In genomic region chr1:222127526-222128152, GRCh38 we compare ENCODE assay signal across 21 cellular contexts.
A peak's percentile ranks its signal among the peaks of the same experiment; 100 is the strongest.
DNase-seq lines count a peak whose midpoint lies in the region; FAIRE-seq and TF ChIP-seq lines count a peak whose summit lies in the region.
"Had no signal": no experiment of that assay in that cellular context is flagged by ENCODE, and none has a peak within 500 bp of the region (broad histone marks: within the 10 kb centered on the region; RNA-seq: fewer than 3 reads in every experiment).

No MANE protein-coding gene starts in this region.

- H3K36me3 ChIP-seq in bronchial epithelial cell (ENCODE audit: control insufficient read depth, insufficient read depth, low read length): no peaks in the 10 kb centered on the region
- H3K36me3 ChIP-seq in mesendoderm (ENCODE audit: control insufficient read depth, insufficient read depth, low read length): no peaks in the 10 kb centered on the region
- H3K36me3 ChIP-seq in OCI-LY7 (ENCODE audit: insufficient read depth, low read length): no peaks in the 10 kb centered on the region
- H3K36me3 ChIP-seq: Peyer's patch, SJCRH30 had no signal

- H3K79me2 ChIP-seq in mesendoderm (ENCODE audit: control insufficient read depth, insufficient read depth, low read length) (no peaks in the 10 kb centered on the region), OCI-LY7 (ENCODE audit: insufficient read depth, low read depth, low read length) (no peaks in the 10 kb centered on the region)

- H4K20me1 ChIP-seq in OCI-LY7 (ENCODE audit: insufficient read depth, low read length): no peaks in the 10 kb centered on the region

- H3K4me2 ChIP-seq in mesendoderm (ENCODE audit: low read length) (no peak overlapping the region), OCI-LY7 (ENCODE audit: low read length) (no peak overlapping the region)

- peak; percentile 66 for FAIRE-seq in bronchial epithelial cell (lab: Jason Lieb, UNC)
- FAIRE-seq: GM12878, HepG2 had no signal

- H3K4me3 ChIP-seq in bronchial epithelial cell (ENCODE audit: low read depth, low read length) (no peak overlapping the region), mesendoderm (ENCODE audit: low read length) (no peak overlapping the region), OCI-LY7 (ENCODE audit: low read depth, low read length, poor library complexity, severe bottlenecking) (no peak overlapping the region)
- H3K4me3 ChIP-seq: GM12878, Peyer's patch, SJCRH30 had no signal

- H3K9me3 ChIP-seq in OCI-LY7 (ENCODE audit: low read length): no peaks in the 10 kb centered on the region
- H3K9me3 ChIP-seq: Peyer's patch, SJCRH30 had no signal

- POLR2A ChIA-PET in OCI-LY7 (lab: Charles Lee): interaction anchor here (0.6 to 0.8 kb wide), 4 partner anchors 14 to 1706 kb away, joined by 3 to 5 read pairs (median 4); no protein-coding TSS in a partner anchor

- H3K18ac ChIP-seq in mesendoderm (ENCODE audit: low read length): no peak overlapping the region

- CTCF ChIA-PET in OCI-LY7 (lab: Charles Lee; ENCODE audit: unreplicated experiment): no interaction called here

- H2BK5ac ChIP-seq in mesendoderm (ENCODE audit: low read length): peak overlapping the region; percentile 24

- no peak overlapping the region for H2BK15ac ChIP-seq in mesendoderm (replicated peaks; ENCODE audit: low read depth)

- H3K79me1 ChIP-seq in mesendoderm (ENCODE audit: low read length): no peaks in the 10 kb centered on the region

- BruUV-seq in OCI-LY7 (replicated peaks; lab: Mats Ljungman, UMichigan): no TSS peak

- peaks cover 3% of the 10 kb centered on the region for H3K4me1 ChIP-seq in mesendoderm (ENCODE audit: control insufficient read depth, low read depth, low read length)
- no peaks in the 10 kb centered on the region for H3K4me1 ChIP-seq in OCI-LY7 (ENCODE audit: insufficient read depth, low read length, poor library complexity, severe bottlenecking)
- H3K4me1 ChIP-seq: Peyer's patch, SJCRH30 had no signal

- no CpG with 5 or more reads among the region's 3 CpGs for WGBS in mesendoderm (ENCODE audit: extremely low coverage, insufficient coverage, low lambda C conversion rate)

- H4K5ac ChIP-seq in mesendoderm (ENCODE audit: low read length): no peak overlapping the region

- H3K27me3 ChIP-seq in bronchial epithelial cell (ENCODE audit: control insufficient read depth, insufficient read depth, low read length) (peaks cover 1% of the 10 kb centered on the region), mesendoderm (ENCODE audit: insufficient read depth, low read length, poor library complexity) (no peaks in the 10 kb centered on the region)
- H3K27me3 ChIP-seq: Peyer's patch, SJCRH30 had no signal

- peak overlapping the region; percentile 83 for H2BK120ac ChIP-seq in mesendoderm (ENCODE audit: low read depth, low read length)

- H3K9ac ChIP-seq in mesendoderm (ENCODE audit: low read length): peak overlapping the region; percentile 3

- intact Hi-C loops in OCI-LY7 (cut with micrococcal nuclease; ENCODE audit: unreplicated experiment): no loop called here

- TF ChIP-seq CTCF in bronchial epithelial cell (IDR thresholded peaks at IDR 0.05; ENCODE audit: insufficient read depth, low read length, severe bottlenecking): no peak
- no peak for TF ChIP-seq CTCF in OCI-LY7 (conservative IDR thresholded peaks at IDR 0.05; ENCODE audit: low read length)

- H3K27ac ChIP-seq in mesendoderm (ENCODE audit: low read depth, low read length) (peak overlapping the region; percentile 14), OCI-LY7 (ENCODE audit: low read depth, low read length, poor library complexity, severe bottlenecking) (no peak overlapping the region)
- H3K27ac ChIP-seq: Peyer's patch, SJCRH30 had no signal

- H3K9me2 ChIP-seq in OCI-LY7 (ENCODE audit: insufficient read depth, low read length): no peaks in the 10 kb centered on the region

- no peak overlapping the region for H2AFZ ChIP-seq in OCI-LY7 (ENCODE audit: low read length)

- DNase-seq in AG08395 (ENCODE audit: low spot score): peak; percentile 1
- DNase-seq in ELR (ENCODE audit: low read depth): peak; percentile 5
- DNase-seq in bronchial epithelial cell (ENCODE audit: low read depth): no peak
- peak; percentile 82 for DNase-seq in mesendoderm
- no peak for DNase-seq in NCI-H187 (lab: John Stamatoyannopoulos, UW)
- no peak for DNase-seq in OCI-LY7 (ENCODE audit: low spot score)
- no peak for DNase-seq in hippocampal formation (lab: John Stamatoyannopoulos, UW)
- DNase-seq: CD4-positive, CD25-positive, alpha-beta regulatory T cell; H7; KBM-7; MM.1S; NCI-H1092; NCI-H1436; NCI-H1930; NCI-H226; NCI-H510A treated with DMSO at 0.1 percent for 48 hours; NCI-H748 treated with DMSO at 0.1 percent for 48 hours; Peyer's patch; SJCRH30 had no signal

- H2AK5ac ChIP-seq in mesendoderm (ENCODE audit: low read length): peak overlapping the region; percentile 1

- H3K23ac ChIP-seq in mesendoderm (ENCODE audit: low read length): no peak overlapping the region

- H3K4ac ChIP-seq in mesendoderm (ENCODE audit: low read depth, low read length): peak overlapping the region; percentile 10

- H4K8ac ChIP-seq in mesendoderm (ENCODE audit: low read depth, low read length): no peak overlapping the region

- peak overlapping the region; percentile 6 for H3K56ac ChIP-seq in mesendoderm (ENCODE audit: low read length)

Comparison
In these comparisons a context has a peak if more than half of its experiments do, and no peak if none do; other contexts are left out.
1. DNase-seq: peak in AG08395 (single experiment), ELR (single experiment) and mesendoderm (single experiment); none in bronchial epithelial cell (single experiment), NCI-H187 (0 of 2), OCI-LY7 (single experiment) and hippocampal formation (0 of 2).